Comparison of ENCODE assay signal across 1 cellular context in the genomic region with DNA sequence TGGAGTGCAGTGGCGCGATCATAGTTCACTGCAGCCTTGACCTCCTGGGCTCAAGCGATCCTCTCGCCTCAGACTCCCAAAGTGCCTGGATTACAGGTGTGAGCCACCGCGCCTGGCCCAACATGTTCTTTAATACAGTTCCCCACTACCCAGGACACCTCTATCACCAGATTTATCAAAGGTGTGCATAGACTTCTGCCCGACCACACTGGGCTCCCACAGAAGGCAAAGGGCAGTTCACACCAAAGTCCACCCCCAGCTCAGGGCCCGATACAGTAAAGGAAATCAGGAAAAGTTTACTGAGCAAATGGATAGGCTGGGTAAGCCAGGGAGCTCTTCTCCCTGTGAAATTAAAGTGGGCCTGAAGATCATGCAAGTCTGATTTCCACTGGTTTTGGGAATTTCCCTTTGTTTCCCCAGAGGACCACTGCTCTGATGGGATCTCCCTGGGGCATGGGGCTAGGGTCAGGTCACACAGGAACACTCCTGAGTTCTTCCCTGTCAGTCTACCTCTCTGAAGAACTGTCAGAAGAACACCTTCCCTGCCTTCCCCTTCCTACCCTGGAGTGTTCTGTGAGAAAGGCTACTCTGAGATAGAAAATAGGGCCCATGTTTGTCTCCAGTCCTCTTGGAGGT.
TF ChIP-seq lines count a peak whose summit lies in the region.

No MANE protein-coding gene starts in this region.

TF ChIP-seq in K562, 482 proteins besides CTCF, POLR2A, EP300 and RAD21:
- TF ChIP-seq STAG1 (CRISPR knock-in tag; IDR thresholded peaks at IDR 0.05; ENCODE audit: borderline replicate concordance), result no peak
- no peak for TF ChIP-seq TCFL5 (CRISPR knock-in tag; conservative IDR thresholded peaks at IDR 0.05)
- TF ChIP-seq E2F8 (IDR thresholded peaks at IDR 0.05; ENCODE audit: low read depth, partially characterized antibody), result no peak
- 0 out of 2 replicates have a peak, but pooled peaks have one; percentile 19 for TF ChIP-seq ZNF197 (CRISPR knock-in tag; IDR thresholded peaks at IDR 0.05; ENCODE audit: low read depth)
- 0 out of 4 replicates have a peak, but pooled peaks of 1 of the 2 experiments have one; percentile 4 for TF ChIP-seq ETV6 (IDR thresholded peaks at IDR 0.05; ENCODE audit: borderline replicate concordance in 1 of 2, low read depth in 2 of 2, low read length in 1 of 2)
- no peak for TF ChIP-seq ETV6 (CRISPR knock-in tag; IDR thresholded peaks at IDR 0.05; ENCODE audit: borderline replicate concordance)
- TF ChIP-seq POLR2AphosphoS2 (IDR thresholded peaks at IDR 0.05; ENCODE audit: low read length), result no peak
- no peak for TF ChIP-seq XRCC4 (IDR thresholded peaks at IDR 0.05; ENCODE audit: extremely low read depth, insufficient read depth, insufficient read length)
- 0 out of 2 replicates have a peak, but pooled peaks have one; percentile 34 for TF ChIP-seq GTF2E2 (tag; IDR thresholded peaks at IDR 0.05)
- TF ChIP-seq ZNF311 (CRISPR knock-in tag; IDR thresholded peaks at IDR 0.05), result peak; percentile 36; the same call in 1 of the 2 replicates
- TF ChIP-seq BACH1 (tag; IDR thresholded peaks at IDR 0.05), result 0 out of 2 replicates have a peak, but pooled peaks have one; percentile 3
- no peak for TF ChIP-seq NRF1 (conservative IDR thresholded peaks at IDR 0.05 in 1 of 2, IDR thresholded peaks at IDR 0.05 in 1 of 2)
